ENCODE assay signal across 7 cellular contexts in the genomic region with DNA sequence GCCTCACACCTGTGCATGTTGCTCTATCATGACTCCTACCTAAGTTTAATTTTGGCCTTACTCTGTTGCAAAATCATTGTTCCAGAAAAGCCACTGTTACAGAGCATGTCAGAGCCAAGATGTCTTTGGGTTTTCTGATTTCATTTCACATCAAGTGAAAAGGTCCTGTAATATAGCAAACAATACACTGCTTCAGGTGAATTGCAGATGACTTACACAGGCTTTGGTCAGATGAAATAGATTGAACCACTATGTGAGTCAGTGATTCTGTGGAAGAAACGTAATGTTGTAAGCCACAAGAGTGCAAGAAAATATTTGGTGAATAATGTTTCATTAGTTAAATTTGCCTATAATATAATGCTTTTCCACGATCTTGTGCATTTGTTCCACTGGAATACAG.
"Had no signal": no experiment of that assay in that cellular context is flagged by ENCODE, and none has a peak within 500 bp of the region (broad histone marks: within the 10 kb centered on the region; RNA-seq: fewer than 3 reads in every experiment).

No MANE protein-coding gene starts in this region.

- H3K27ac ChIP-seq: GM23248 had no signal

- DNase-seq: GM23248, GOT3, H7, HFFc6, IMR-90 had no signal

- H3K4me3 Mint-ChIP-seq: HFFc6 had no signal

- H3K36me3 ChIP-seq: HAP-1 had no signal

- H3K9me3 Mint-ChIP-seq: HFFc6 had no signal

- H3K9me3 ChIP-seq: HAP-1 had no signal

- ATAC-seq: HCT116 had no signal

- H3K27ac Mint-ChIP-seq: HFFc6 had no signal

- H3K4me1 ChIP-seq: HAP-1 had no signal

- H3K4me3 ChIP-seq: GM23248, HAP-1 had no signal
